Comparison of ENCODE assay signal across 8 cellular contexts in genomic region chr15:59656935-59657634, GRCh38. TPM values are rescaled to one million over a fixed set of nuclear protein-coding genes. Genes with fewer than 3 reads are reported as not detected.
DNase-seq lines count a peak whose midpoint lies in the region; ATAC-seq and TF ChIP-seq lines count a peak whose summit lies in the region.

GTF2A2 (minus strand) TSS chr15:59657515; CDS start chr15:59652277, 5,238 bp downstream.

- peaks cover 44% of the 10 kb centered on the region for H3K79me2 ChIP-seq in KMS-11 (ENCODE audit: insufficient read depth, low read depth)

- POLR2A ChIA-PET in Panc1 (lab: Charles Lee), result interaction anchor here (0.5 to 1.1 kb wide), 6 partner anchors 9 to 244 kb away, joined by 3 to 12 read pairs (median 3); no protein-coding TSS in a partner anchor

- DNase-seq in DMS79 treated with DMSO at 0.1 percent for 48 hours (lab: John Stamatoyannopoulos, UW) (peak; percentile 72), Panc1 (ENCODE audit: low read depth, low spot score) (peak; percentile 71)
- peak; percentile 85 for DNase-seq in activated T-cell treated with anti-CD3 and anti-CD28 coated beads, Interleukin-2, amount 50 U/mL, for 4 hours
- peak; percentile 81 to 90 for DNase-seq in stimulated activated CD8-positive, alpha-beta memory T cell treated with anti-CD3 and anti-CD28 coated beads, Interleukin-4, amount 100 ng/mL, for 4 hours (ENCODE audit: low read depth in 2 of 2, low spot score in 1 of 2)

- TF ChIP-seq CTCF in KMS-11 (conservative IDR thresholded peaks at IDR 0.05; ENCODE audit: low read depth, low read length), result no peak
- TF ChIP-seq CTCF in Panc1 (IDR thresholded peaks at IDR 0.05), result no peak

- H3K4me3 ChIP-seq in KMS-11 (IDR thresholded peaks at IDR 0.05; ENCODE audit: insufficient read depth, low read depth, low read length) (no peak within 1 kb of the TSS), Panc1 (ENCODE audit: low read depth in 2 of 2, low read length in 2 of 2) (peak within 1 kb of the TSS; percentile 93 to 94), esophagus (ENCODE audit: low read depth in 1 of 2, low read length in 2 of 2) (peak within 1 kb of the TSS; percentile 77 to 96), mucosa of rectum (ENCODE audit: low read length in 2 of 2) (peak within 1 kb of the TSS; percentile 86 to 91)

- H3K4me1 ChIP-seq in KMS-11 (ENCODE audit: low read depth, poor library complexity, severe bottlenecking) (peaks cover 16% of the 10 kb centered on the region), Panc1 (ENCODE audit: control insufficient read depth, insufficient read depth, low read length) (peaks cover 10% of the 10 kb centered on the region; the same call in 1 of the 2 replicates), esophagus (ENCODE audit: control insufficient read depth in 2 of 2, insufficient read depth in 2 of 2, low read length in 1 of 2) (peaks cover 0 to 8% of the 10 kb centered on the region in 2 donors), mucosa of rectum (ENCODE audit: control insufficient read depth in 2 of 2, insufficient read depth in 2 of 2, low read length in 2 of 2) (peaks cover 11 to 15% of the 10 kb centered on the region in 2 donors)

- H3K9ac ChIP-seq in KMS-11 (peak within 1 kb of the TSS; percentile 86), mucosa of rectum (ENCODE audit: low read depth in 1 of 2, low read length in 2 of 2) (peak within 1 kb of the TSS; percentile 78 to 96)

- H3K4me1 Mint-ChIP-seq in activated T-cell treated with anti-CD3 and anti-CD28 coated beads, Interleukin-2, amount 50 U/mL, for 4 hours (ENCODE audit: low read depth), result peaks cover 13% of the 10 kb centered on the region

- no peaks in the 10 kb centered on the region for H4K20me1 ChIP-seq in KMS-11 (ENCODE audit: insufficient read depth)

- H3K36me3 Mint-ChIP-seq in activated T-cell treated with anti-CD3 and anti-CD28 coated beads, Interleukin-2, amount 50 U/mL, for 4 hours (ENCODE audit: insufficient read depth), result peaks cover 15% of the 10 kb centered on the region

- H3K27ac ChIP-seq in KMS-11 (peak within 1 kb of the TSS; percentile 43), Panc1 (ENCODE audit: low read length) (peak within 1 kb of the TSS; percentile 95), esophagus (ENCODE audit: low read depth in 2 of 2, low read length in 1 of 2) (peak within 1 kb of the TSS; percentile 73 to 77), mucosa of rectum (ENCODE audit: low read depth in 2 of 2, low read length in 2 of 2) (peak within 1 kb of the TSS; percentile 85 to 86)

- no peaks in the 10 kb centered on the region for H3K36me3 ChIP-seq in KMS-11 (ENCODE audit: insufficient read depth)
- H3K36me3 ChIP-seq in Panc1 (ENCODE audit: control insufficient read depth, insufficient read depth, low read length), result peaks cover 16% of the 10 kb centered on the region
- peaks cover 5 to 6% of the 10 kb centered on the region in 2 donors for H3K36me3 ChIP-seq in esophagus (ENCODE audit: control insufficient read depth in 2 of 2, insufficient read depth in 2 of 2, low read length in 1 of 2)
- peaks cover 16 to 25% of the 10 kb centered on the region in 2 donors for H3K36me3 ChIP-seq in mucosa of rectum (ENCODE audit: control insufficient read depth in 2 of 2, insufficient read depth in 2 of 2, low read length in 2 of 2)

- BruUV-seq in Panc1 (replicated peaks; lab: Mats Ljungman, UMichigan), result no TSS peak

- H3K27me3 Mint-ChIP-seq in activated T-cell treated with anti-CD3 and anti-CD28 coated beads, Interleukin-2, amount 50 U/mL, for 4 hours (ENCODE audit: low read depth), result no peaks in the 10 kb centered on the region

- in situ Hi-C loops in Panc1 (cut with HindIII; ENCODE audit: low pct_unique_long_range_greater_than_20kb, low sequenced_read_pairs), result no loop called here

- intact Hi-C loops in Panc1 (cut with micrococcal nuclease; ENCODE audit: unreplicated experiment), result no loop called here

- no peaks in the 10 kb centered on the region for H3K9me3 Mint-ChIP-seq in activated T-cell treated with anti-CD3 and anti-CD28 coated beads, Interleukin-2, amount 50 U/mL, for 4 hours

- no peaks in the 10 kb centered on the region for H3K27me3 ChIP-seq in KMS-11 (ENCODE audit: insufficient read depth, low read depth)
- H3K27me3 ChIP-seq in Panc1 (ENCODE audit: control insufficient read depth, insufficient read depth, low read length), result no peaks in the 10 kb centered on the region
- no peaks in the 10 kb centered on the region for H3K27me3 ChIP-seq in esophagus (ENCODE audit: control insufficient read depth in 1 of 2, insufficient read depth in 2 of 2, low read length in 2 of 2)
- no peaks in the 10 kb centered on the region for H3K27me3 ChIP-seq in mucosa of rectum (ENCODE audit: control insufficient read depth in 2 of 2, insufficient read depth in 2 of 2, low read length in 2 of 2)

- 0% methylated on average over 55 to 58 of the region's 58 CpGs for WGBS in esophagus, 2 donors

- H3K4me2 ChIP-seq in KMS-11, result peak within 1 kb of the TSS; percentile 93

- ATAC-seq in GM21786 (IDR thresholded peaks at IDR 0.05; ENCODE audit: unreplicated experiment), result peak; percentile 99
- ATAC-seq in Panc1, result peak; percentile 100
- ATAC-seq in activated T-cell treated with anti-CD3 and anti-CD28 coated beads, Interleukin-2, amount 50 U/mL, for 4 hours, result peak; percentile 100

- peaks cover 6% of the 10 kb centered on the region; the same call in 1 of the 2 replicates for H3K9me3 ChIP-seq in Panc1 (ENCODE audit: control insufficient read depth, insufficient read depth, low read depth, low read length)
- no peaks in the 10 kb centered on the region for H3K9me3 ChIP-seq in esophagus (ENCODE audit: control insufficient read depth in 2 of 2, insufficient read depth in 1 of 2, low read depth in 1 of 2, low read length in 1 of 2)
- H3K9me3 ChIP-seq in mucosa of rectum (ENCODE audit: control insufficient read depth in 2 of 2, low read length in 2 of 2), result no peaks in the 10 kb centered on the region

- CTCF ChIA-PET in Panc1 (lab: Charles Lee), result interaction anchor here (0.6 to 0.7 kb wide), 2 partner anchors 155 to 387 kb away, joined by 4 to 10 read pairs; no protein-coding TSS in a partner anchor

- H2AFZ ChIP-seq in KMS-11 (ENCODE audit: low read depth), result peak within 1 kb of the TSS; percentile 79

- peak within 1 kb of the TSS; percentile 14 for H3K4me3 Mint-ChIP-seq in activated T-cell treated with anti-CD3 and anti-CD28 coated beads, Interleukin-2, amount 50 U/mL, for 4 hours

RNA-seq across cellular contexts. Expression of gene GTF2A2, which starts in this region (rescaled TPM):
- total RNA-seq in Panc1 (2021; ENCODE audit: unreplicated experiment), result 234 TPM
- polyA plus RNA-seq in Panc1 (2012; ENCODE audit: insufficient read length), result 73.2 TPM
- total RNA-seq in activated T-cell treated with anti-CD3 and anti-CD28 coated beads, Interleukin-2, amount 50 U/mL, for 4 hours, result 100 to 1,000 TPM; 237 to 250 (median 240) TPM
- 10 to 100 TPM; 58.3 to 59.2 TPM for polyA plus RNA-seq in esophagus

Comparison
In these comparisons a context has a peak if more than half of its experiments do, and no peak if none do; other contexts are left out.
1. H3K27ac ChIP-seq: peak in every context shown above with its lines; median percentile 95 in Panc1; 86 in mucosa of rectum; 75 in esophagus; 43 in KMS-11.